ENCODE assay signal across 8 cellular contexts in genomic region chr1:153990468-153991150, GRCh38.
A peak's percentile ranks its signal among the peaks of the same experiment; 100 is the strongest.
DNase-seq lines count a peak whose midpoint lies in the region; ATAC-seq and TF ChIP-seq lines count a peak whose summit lies in the region.

Gene RPS27, plus strand, starts transcription at chr1:153990762. Its CDS starts 35 bp downstream, at chr1:153990797.

- TF ChIP-seq POLR2A in GM19099 (IDR thresholded peaks at IDR 0.05; ENCODE audit: extremely low read depth, insufficient read length, low read depth): peak; percentile 100

- ATAC-seq in HG03442 (IDR thresholded peaks at IDR 0.05; ENCODE audit: unreplicated experiment): peak; percentile 69

- peak within 1 kb of the TSS; percentile 89 for H3K27ac ChIP-seq in cingulate gyrus (ENCODE audit: low read depth, low read length)

- DNase-seq in AG20443 (ENCODE audit: low spot score) (peak; percentile 95), NCI-H524 treated with DMSO at 0.1 percent for 48 hours (lab: John Stamatoyannopoulos, UW) (peak; percentile 74), kidney glomerular epithelial cell (lab: John Stamatoyannopoulos, UW) (peak; percentile 96)
- DNase-seq in activated CD4-positive, alpha-beta T cell treated with anti-CD3 and anti-CD28 coated beads for 4 hours: peak; percentile 89
- DNase-seq in stimulated activated CD4-positive, alpha-beta T cell treated with anti-CD3 and anti-CD28 coated beads, Interleukin-1b, Interleukin-23, amount 100 ng/mL, for 1 hour (ENCODE audit: low read depth in 2 of 2): peak; percentile 61 to 84

Comparison
In these comparisons a context has a peak if more than half of its experiments do, and no peak if none do; other contexts are left out.
1. Peak in every context shown above with its lines: DNase-seq, ATAC-seq and H3K27ac ChIP-seq.